ENCODE assay signal across 8 cellular contexts in genomic region chr13:97952831-97953230, GRCh38. TPM values are rescaled to one million over a fixed set of nuclear protein-coding genes. Genes with fewer than 3 reads are reported as not detected.
DNase-seq lines count a peak whose midpoint lies in the region; ATAC-seq and TF ChIP-seq lines count a peak whose summit lies in the region.
"Not testable (repeated sequence)": the region's sequence is repeated elsewhere in the genome, so short reads cannot be mapped to it uniquely, and the experiment has no call there.

No MANE protein-coding gene starts in this region.

- H3K27ac ChIP-seq in esophagus muscularis mucosa (replicated peaks in 1 of 4): not testable (repeated sequence)

- H3K4me3 ChIP-seq in GM12865 (ENCODE audit: low read depth, low read length); esophagus muscularis mucosa: not testable (repeated sequence)

- H3K36me3 ChIP-seq in esophagus muscularis mucosa: not testable (repeated sequence)

- 84% methylated on average over 4 of the region's 4 CpGs for WGBS in esophagus muscularis mucosa

- not testable (repeated sequence) for TF ChIP-seq POLR2A in esophagus muscularis mucosa (IDR thresholded peaks at IDR 0.05; ENCODE audit: low read depth)

- H3K4me1 ChIP-seq in esophagus muscularis mucosa: not testable (repeated sequence)

- not testable (repeated sequence) for H3K27me3 ChIP-seq in esophagus muscularis mucosa

- H3K9me3 ChIP-seq in esophagus muscularis mucosa: not testable (repeated sequence)

- peak; percentile 24 for DNase-seq in GM12865 (ENCODE audit: low read depth)
- peak; percentile 15 for DNase-seq in NCI-H146 (lab: John Stamatoyannopoulos, UW)
- peak; percentile 55 for DNase-seq in esophagus muscularis mucosa (ENCODE audit: extremely low spot score)

- ATAC-seq in GM19035 (IDR thresholded peaks at IDR 0.05; ENCODE audit: unreplicated experiment) (peak; percentile 64), GM21515 (IDR thresholded peaks at IDR 0.05; ENCODE audit: unreplicated experiment) (peak; percentile 78), HG02588 (IDR thresholded peaks at IDR 0.05; ENCODE audit: unreplicated experiment) (peak; percentile 68), HG03060 (IDR thresholded peaks at IDR 0.05; ENCODE audit: low read depth, unreplicated experiment) (peak; percentile 60), HG03378 (IDR thresholded peaks at IDR 0.05; ENCODE audit: unreplicated experiment) (peak; percentile 58)

- not testable (repeated sequence) for TF ChIP-seq CTCF in GM12865 (IDR thresholded peaks at IDR 0.05; ENCODE audit: insufficient read depth, low read depth, low read length, missing control alignments); esophagus muscularis mucosa (IDR thresholded peaks at IDR 0.05)

- intact Hi-C loops in esophagus muscularis mucosa (cut with DNase I): not testable (repeated sequence)

- TF ChIP-seq EP300 in esophagus muscularis mucosa (IDR thresholded peaks at IDR 0.05): not testable (repeated sequence)

RNA-seq across cellular contexts. Expression of gene IPO5, which starts 0.6 kb away (rescaled TPM):
- total RNA-seq in esophagus muscularis mucosa: 100 to 1,000 TPM; 119 to 144 (median 130) TPM
